In genomic region chr10:11161910-11162309, GRCh38 we compare ENCODE assay signal across 12 cellular contexts.
DNase-seq lines count a peak whose midpoint lies in the region; ATAC-seq and TF ChIP-seq lines count a peak whose summit lies in the region.
"Had no signal": no experiment of that assay in that cellular context is flagged by ENCODE, and none has a peak within 500 bp of the region (broad histone marks: within the 10 kb centered on the region; RNA-seq: fewer than 3 reads in every experiment).

No MANE protein-coding gene starts in this region.

- no peak overlapping the region for H3K9ac ChIP-seq in mucosa of rectum (ENCODE audit: low read depth in 1 of 2, low read length in 2 of 2)

- TF ChIP-seq CTCF in glutamatergic neuron (IDR thresholded peaks at IDR 0.05; ENCODE audit: partially characterized antibody, unreplicated experiment) = no peak

- H3K27ac ChIP-seq in mucosa of rectum (ENCODE audit: low read depth in 2 of 2, low read length in 2 of 2) (peak overlapping the region; percentile 79 to 87), urinary bladder (ENCODE audit: low read depth) (peak overlapping the region; percentile 44)
- H3K27ac ChIP-seq: SK-N-MC, VCaP had no signal

- WGBS in urinary bladder = 93% methylated on average over 10 of the region's 10 CpGs

- H3K4me1 Mint-ChIP-seq in activated CD8-positive, alpha-beta T cell treated with anti-CD3 and anti-CD28 coated beads, Interleukin-2, amount 10 ng/mL, durations not matched to agents 7 days and 5 days (ENCODE audit: low read depth) = peaks cover 60% of the 10 kb centered on the region
- peaks cover 21% of the 10 kb centered on the region for H3K4me1 Mint-ChIP-seq in glutamatergic neuron (ENCODE audit: low read depth, unreplicated experiment)

- H3K4me1 ChIP-seq in mucosa of rectum (ENCODE audit: control insufficient read depth in 2 of 2, insufficient read depth in 2 of 2, low read length in 2 of 2) (peaks cover 4 to 6% of the 10 kb centered on the region in 2 donors), urinary bladder (ENCODE audit: insufficient read depth) (peaks cover 2% of the 10 kb centered on the region)

- POLR2A ChIA-PET in activated CD8-positive, alpha-beta T cell treated with anti-CD3 and anti-CD28 coated beads, Interleukin-2, amount 10 ng/mL, durations not matched to agents 7 days and 5 days (lab: Charles Lee) = interaction anchor here (0.7 to 19.5 kb wide), 5 partner anchors 9 to 31 kb away, joined by 3 to 1291 read pairs (median 6); no protein-coding TSS in a partner anchor

- no peaks in the 10 kb centered on the region for H3K27me3 ChIP-seq in mucosa of rectum (ENCODE audit: control insufficient read depth in 2 of 2, insufficient read depth in 2 of 2, low read length in 2 of 2)

- no peak for DNase-seq in activated naive CD4-positive, alpha-beta T cell treated with anti-CD3 and anti-CD28 coated beads, Interleukin-2, amount 50 U/mL, for 72 hours (ENCODE audit: low spot score in 2 of 2)
- no peak for DNase-seq in activated naive CD4-positive, alpha-beta T cell (lab: John Stamatoyannopoulos, UW)
- no peak for DNase-seq in activated CD8-positive, alpha-beta T cell treated with anti-CD3 and anti-CD28 coated beads, Interleukin-2, amount 10 ng/mL, durations not matched to agents 7 days and 5 days
- DNase-seq in stimulated activated CD4-positive, alpha-beta T cell treated with anti-CD3 and anti-CD28 coated beads, Interleukin-4, amount 100 ng/mL, for 1 hour = no peak
- DNase-seq in glutamatergic neuron = no peak
- DNase-seq: NCI-H1417 had no signal

- no peaks in the 10 kb centered on the region for H3K9me3 ChIP-seq in mucosa of rectum (ENCODE audit: control insufficient read depth in 2 of 2, low read length in 2 of 2)

- peaks cover 0 to 6% of the 10 kb centered on the region in 2 donors for H3K9me3 Mint-ChIP-seq in activated naive CD4-positive, alpha-beta T cell treated with anti-CD3 and anti-CD28 coated beads, Interleukin-2, amount 50 U/mL, for 72 hours
- peaks cover 3% of the 10 kb centered on the region for H3K9me3 Mint-ChIP-seq in activated CD8-positive, alpha-beta T cell treated with anti-CD3 and anti-CD28 coated beads, Interleukin-2, amount 10 ng/mL, durations not matched to agents 7 days and 5 days (ENCODE audit: insufficient read depth)
- peaks cover 9% of the 10 kb centered on the region for H3K9me3 Mint-ChIP-seq in glutamatergic neuron (ENCODE audit: unreplicated experiment)

- H3K27ac Mint-ChIP-seq in activated naive CD4-positive, alpha-beta T cell treated with anti-CD3 and anti-CD28 coated beads, Interleukin-2, amount 50 U/mL, for 72 hours = peak overlapping the region; percentile 4 to 84
- peak overlapping the region; percentile 96 for H3K27ac Mint-ChIP-seq in activated CD8-positive, alpha-beta T cell treated with anti-CD3 and anti-CD28 coated beads, Interleukin-2, amount 10 ng/mL, durations not matched to agents 7 days and 5 days
- no peak overlapping the region for H3K27ac Mint-ChIP-seq in glutamatergic neuron (ENCODE audit: unreplicated experiment)

- peaks cover 16 to 25% of the 10 kb centered on the region in 2 donors for H3K36me3 Mint-ChIP-seq in activated naive CD4-positive, alpha-beta T cell treated with anti-CD3 and anti-CD28 coated beads, Interleukin-2, amount 50 U/mL, for 72 hours
- peaks cover 25% of the 10 kb centered on the region for H3K36me3 Mint-ChIP-seq in activated CD8-positive, alpha-beta T cell treated with anti-CD3 and anti-CD28 coated beads, Interleukin-2, amount 10 ng/mL, durations not matched to agents 7 days and 5 days (ENCODE audit: low read depth)
- no peaks in the 10 kb centered on the region for H3K36me3 Mint-ChIP-seq in glutamatergic neuron (ENCODE audit: unreplicated experiment)

- CTCF ChIA-PET in activated CD8-positive, alpha-beta T cell treated with anti-CD3 and anti-CD28 coated beads, Interleukin-2, amount 10 ng/mL, durations not matched to agents 7 days and 5 days (lab: Charles Lee) = interaction anchor here (0.9 to 1.0 kb wide), 2 partner anchors 11 to 17 kb away, joined by 3 to 4 read pairs; no protein-coding TSS in a partner anchor

- H3K36me3 ChIP-seq in mucosa of rectum (ENCODE audit: control insufficient read depth in 2 of 2, insufficient read depth in 2 of 2, low read length in 2 of 2) (no peaks in the 10 kb centered on the region), urinary bladder (ENCODE audit: insufficient read depth) (no peaks in the 10 kb centered on the region)

- H3K4me3 Mint-ChIP-seq in activated CD8-positive, alpha-beta T cell treated with anti-CD3 and anti-CD28 coated beads, Interleukin-2, amount 10 ng/mL, durations not matched to agents 7 days and 5 days = no peak overlapping the region
- H3K4me3 Mint-ChIP-seq in glutamatergic neuron (ENCODE audit: unreplicated experiment) = no peak overlapping the region

- no peak for ATAC-seq in activated naive CD4-positive, alpha-beta T cell treated with anti-CD3 and anti-CD28 coated beads, Interleukin-2, amount 50 U/mL, for 72 hours
- no peak for ATAC-seq in activated CD8-positive, alpha-beta T cell treated with anti-CD3 and anti-CD28 coated beads, Interleukin-2, amount 10 ng/mL, durations not matched to agents 7 days and 5 days
- no peak for ATAC-seq in GM21423 (IDR thresholded peaks at IDR 0.05; ENCODE audit: unreplicated experiment)

- H3K4me3 ChIP-seq in mucosa of rectum (ENCODE audit: low read length in 2 of 2) = no peak overlapping the region
- H3K4me3 ChIP-seq in urinary bladder (ENCODE audit: low read depth, low read length) = no peak overlapping the region
- H3K4me3 ChIP-seq: lung, SK-N-MC had no signal

- no peaks in the 10 kb centered on the region for H3K27me3 Mint-ChIP-seq in activated CD8-positive, alpha-beta T cell treated with anti-CD3 and anti-CD28 coated beads, Interleukin-2, amount 10 ng/mL, durations not matched to agents 7 days and 5 days (ENCODE audit: low read depth)
- peaks cover 5% of the 10 kb centered on the region for H3K27me3 Mint-ChIP-seq in glutamatergic neuron (ENCODE audit: unreplicated experiment)
